In genomic region chr3:80705290-80705689, GRCh38 we compare ENCODE assay signal across 25 cellular contexts.
"Had no signal": no experiment of that assay in that cellular context is flagged by ENCODE, and none has a peak within 500 bp of the region (broad histone marks: within the 10 kb centered on the region; RNA-seq: fewer than 3 reads in every experiment).

No MANE protein-coding gene starts in this region.

- H3K27me3 ChIP-seq: dorsolateral prefrontal cortex, esophagus squamous epithelium, gastrocnemius medialis, heart right ventricle, left lung had no signal

- H3K27ac ChIP-seq: coronary artery, dorsolateral prefrontal cortex, esophagus squamous epithelium, gastrocnemius medialis, heart right ventricle, left lung, lower lobe of right lung had no signal

- H3K9me3 ChIP-seq: gastrocnemius medialis, lower lobe of right lung had no signal

- FAIRE-seq: colon, endothelial cell of umbilical vein, islet of Langerhans, keratinocyte had no signal

- H3K36me3 ChIP-seq: esophagus squamous epithelium, gastrocnemius medialis, heart right ventricle, left lung, lower lobe of right lung had no signal

- DNase-seq: dermis blood vessel endothelial cell; dorsolateral prefrontal cortex; effector CD4-positive, alpha-beta T cell; effector memory CD4-positive, alpha-beta T cell; esophagus squamous epithelium; foreskin fibroblast; foreskin melanocyte; gastrocnemius medialis; glutamatergic neuron; head of caudate nucleus; heart right ventricle; hippocampal formation; left cardiac atrium; left lung; left ventricle myocardium superior; lower lobe of right lung; mesendoderm; midbrain; naive thymus-derived CD4-positive, alpha-beta T cell had no signal

- ATAC-seq: esophagus mucosa; gastrocnemius medialis; heart right ventricle; left cardiac atrium; left lung; left ventricle myocardium superior; lower lobe of right lung; naive thymus-derived CD4-positive, alpha-beta T cell had no signal

- H3K4me3 ChIP-seq: coronary artery, dorsolateral prefrontal cortex, esophagus squamous epithelium, gastrocnemius medialis, heart right ventricle, left lung, lower lobe of right lung had no signal

- H3K4me1 ChIP-seq: esophagus squamous epithelium, gastrocnemius medialis, heart right ventricle, left lung, lower lobe of right lung had no signal
